In genomic region chr6:20712011-20712410, GRCh38 we compare ENCODE assay signal across 20 cellular contexts.
DNase-seq lines count a peak whose midpoint lies in the region; ATAC-seq, FAIRE-seq and TF ChIP-seq lines count a peak whose summit lies in the region.
"Had no signal": no experiment of that assay in that cellular context is flagged by ENCODE, and none has a peak within 500 bp of the region (broad histone marks: within the 10 kb centered on the region; RNA-seq: fewer than 3 reads in every experiment).

No MANE protein-coding gene starts in this region.

- peaks cover 13% of the 10 kb centered on the region for H3F3A ChIP-seq in smooth muscle cell (ENCODE audit: low read depth)

- no peaks in the 10 kb centered on the region for H3K27me3 ChIP-seq in bronchial epithelial cell (ENCODE audit: control insufficient read depth, insufficient read depth, low read length)
- no peaks in the 10 kb centered on the region for H3K27me3 ChIP-seq in smooth muscle cell (ENCODE audit: low read depth)
- H3K27me3 ChIP-seq: esophagus muscularis mucosa had no signal

- DNase-seq in NCI-H748 treated with DMSO at 0.1 percent for 48 hours (lab: John Stamatoyannopoulos, UW) = peak; percentile 44
- DNase-seq in NCI-H748 (lab: John Stamatoyannopoulos, UW; ENCODE audit: unreplicated experiment) = no peak
- DNase-seq in NCI-H1105 (lab: John Stamatoyannopoulos, UW) = peak; percentile 48
- DNase-seq in bronchial epithelial cell (ENCODE audit: low read depth) = peak; percentile 88
- no peak for DNase-seq in smooth muscle cell (lab: John Stamatoyannopoulos, UW; ENCODE audit: unreplicated experiment)
- DNase-seq in cortex of kidney (lab: John Stamatoyannopoulos, UW) = no peak
- DNase-seq in T-cell = no peak
- DNase-seq: activated CD4-positive, CD25-positive, alpha-beta regulatory T cell; activated CD8-positive, alpha-beta memory T cell treated with anti-CD3 and anti-CD28 coated beads, Interleukin-2, amount 10 ng/mL, durations not matched to agents 7 days and 5 days; CD4-positive, alpha-beta memory T cell; GDM1; left cardiac atrium; NCI-H1417; Right ventricle myocardium superior; stimulated activated naive CD4-positive, alpha-beta T cell; T-helper 17 cell had no signal

- H2AFZ ChIP-seq in smooth muscle cell (ENCODE audit: low read depth) = no peak overlapping the region

- POLR2A ChIA-PET in T-cell (lab: Charles Lee) = no interaction called here

- no peak overlapping the region for H3K27ac Mint-ChIP-seq in T-cell
- H3K27ac Mint-ChIP-seq: activated CD8-positive, alpha-beta memory T cell treated with anti-CD3 and anti-CD28 coated beads, Interleukin-2, amount 10 ng/mL, durations not matched to agents 7 days and 5 days; T-helper 17 cell had no signal

- H3K4me1 Mint-ChIP-seq in T-cell = peaks cover 25 to 41% (median 32%) of the 10 kb centered on the region in 3 donors

- H3K27me3 Mint-ChIP-seq in T-cell = no peaks in the 10 kb centered on the region
- H3K27me3 Mint-ChIP-seq: activated CD8-positive, alpha-beta memory T cell treated with anti-CD3 and anti-CD28 coated beads, Interleukin-2, amount 10 ng/mL, durations not matched to agents 7 days and 5 days; CD4-positive, alpha-beta memory T cell; T-helper 17 cell had no signal

- H3K9ac ChIP-seq in smooth muscle cell (ENCODE audit: low read depth) = peak overlapping the region; percentile 79

- TF ChIP-seq CTCF in bronchial epithelial cell (IDR thresholded peaks at IDR 0.05; ENCODE audit: insufficient read depth, low read length, severe bottlenecking) (no peak), smooth muscle cell (IDR thresholded peaks at IDR 0.05; ENCODE audit: borderline replicate concordance, insufficient read depth, poor library complexity, severe bottlenecking) (no peak)

- no peaks in the 10 kb centered on the region for H4K20me1 ChIP-seq in smooth muscle cell (ENCODE audit: low read depth)

- no peak for FAIRE-seq in bronchial epithelial cell (lab: Jason Lieb, UNC)
- FAIRE-seq: GM12892 had no signal

- peak overlapping the region; percentile 80 for H3K4me2 ChIP-seq in smooth muscle cell

- H3K4me3 ChIP-seq in bronchial epithelial cell (ENCODE audit: low read depth, low read length) (no peak overlapping the region), smooth muscle cell (no peak overlapping the region)
- H3K4me3 ChIP-seq: esophagus muscularis mucosa, skin epidermis had no signal

- ATAC-seq in HG03378 (IDR thresholded peaks at IDR 0.05; ENCODE audit: unreplicated experiment) = no peak
- ATAC-seq in T-cell (replicated peaks in 1 of 4) = no peak
- ATAC-seq: activated CD8-positive, alpha-beta memory T cell treated with anti-CD3 and anti-CD28 coated beads, Interleukin-2, amount 10 ng/mL, durations not matched to agents 7 days and 5 days; T-helper 17 cell had no signal

- H3K36me3 ChIP-seq in bronchial epithelial cell (ENCODE audit: control insufficient read depth, insufficient read depth, low read length) (no peaks in the 10 kb centered on the region), smooth muscle cell (ENCODE audit: low read depth) (no peaks in the 10 kb centered on the region)
- H3K36me3 ChIP-seq: esophagus muscularis mucosa had no signal

- peaks cover 38% of the 10 kb centered on the region for H3K4me1 ChIP-seq in smooth muscle cell (ENCODE audit: low read depth)
- H3K4me1 ChIP-seq: esophagus muscularis mucosa had no signal

- H3K9me3 Mint-ChIP-seq in T-cell = no peaks in the 10 kb centered on the region
- H3K9me3 Mint-ChIP-seq: CD4-positive, alpha-beta memory T cell had no signal

- WGBS in smooth muscle cell (ENCODE audit: low lambda C conversion rate) = 12% methylated on average over 2 of the region's 2 CpGs

- H3K27ac ChIP-seq in smooth muscle cell (ENCODE audit: low read depth) = peak overlapping the region; percentile 98
- H3K27ac ChIP-seq: esophagus muscularis mucosa, skin epidermis had no signal

- no peaks in the 10 kb centered on the region for H3K9me3 ChIP-seq in smooth muscle cell (replicated peaks; ENCODE audit: low read depth)
- H3K9me3 ChIP-seq: esophagus muscularis mucosa had no signal

- H3K36me3 Mint-ChIP-seq in T-cell = peaks cover 6% of the 10 kb centered on the region

- H3K79me2 ChIP-seq in smooth muscle cell (ENCODE audit: low read depth) = peaks cover 10% of the 10 kb centered on the region

- CTCF ChIA-PET in T-cell (lab: Charles Lee) = interaction anchor here in 1 of 2 donors (0.6 to 1.2 kb wide), 2 partner anchors 9 to 201 kb away, joined by 3 to 11 read pairs; no protein-coding TSS in a partner anchor

- H3K4me3 Mint-ChIP-seq in T-cell = no peak overlapping the region
- H3K4me3 Mint-ChIP-seq: activated CD8-positive, alpha-beta memory T cell treated with anti-CD3 and anti-CD28 coated beads, Interleukin-2, amount 10 ng/mL, durations not matched to agents 7 days and 5 days; CD4-positive, alpha-beta memory T cell; T-helper 17 cell had no signal

Comparison
In these comparisons a context has a peak if more than half of its experiments do, and no peak if none do; other contexts are left out.
1. DNase-seq: peak in NCI-H748 treated with DMSO at 0.1 percent for 48 hours (single experiment), NCI-H1105 (single experiment) and bronchial epithelial cell (single experiment); none in NCI-H748 (single experiment), smooth muscle cell (single experiment), cortex of kidney (single experiment) and T-cell (0 of 34).